In genomic region chr14:79161576-79161975, GRCh38 we compare ENCODE assay signal across 14 cellular contexts.
DNase-seq lines count a peak whose midpoint lies in the region; ATAC-seq and TF ChIP-seq lines count a peak whose summit lies in the region.
"Had no signal": no experiment of that assay in that cellular context is flagged by ENCODE, and none has a peak within 500 bp of the region (broad histone marks: within the 10 kb centered on the region; RNA-seq: fewer than 3 reads in every experiment).

No MANE protein-coding gene starts in this region.

- H4K5ac ChIP-seq in IMR-90 (ENCODE audit: low read depth, low read length): no peak overlapping the region

- POLR2A ChIA-PET in IMR-90 (lab: Charles Lee; ENCODE audit: unreplicated experiment): no interaction called here

- H2AFZ ChIP-seq in IMR-90 (replicated peaks; ENCODE audit: low read length, poor library complexity): no peak overlapping the region

- H3K27ac ChIP-seq in IMR-90 (ENCODE audit: insufficient read depth, low read length): no peak overlapping the region
- H3K27ac ChIP-seq: BLaER1 treated with 17β-estradiol and CSF1 and Interleukin-3, amounts not matched to agents 10 nM and 100 nM; colonic mucosa had no signal

- H2BK15ac ChIP-seq in IMR-90 (ENCODE audit: low read depth, low read length): no peak overlapping the region

- no peak overlapping the region for H2AK9ac ChIP-seq in IMR-90 (replicated peaks; ENCODE audit: low read depth, low read length, poor library complexity)

- H2BK20ac ChIP-seq in IMR-90 (ENCODE audit: low read depth, low read length): no peak overlapping the region

- H4K91ac ChIP-seq in IMR-90 (ENCODE audit: insufficient read depth, low read depth, low read length): no peak overlapping the region

- in situ Hi-C loops in IMR-90 (cut with MboI; ENCODE audit: low sequenced_read_pairs): no loop called here
- in situ Hi-C loops in T47D (cut with HindIII; ENCODE audit: low pct_unique_long_range_greater_than_20kb, low sequenced_read_pairs): no loop called here

- no peak overlapping the region for H3K4me2 ChIP-seq in IMR-90 (ENCODE audit: low read depth, low read length)
- H3K4me2 ChIP-seq: BLaER1 treated with 17β-estradiol and CSF1 and Interleukin-3, amounts not matched to agents 10 nM and 100 nM had no signal

- H2BK5ac ChIP-seq in IMR-90 (ENCODE audit: low read depth, low read length, poor library complexity, severe bottlenecking): no peak overlapping the region

- dilution Hi-C loops in IMR-90 (cut with HindIII; ENCODE audit: low sequenced_read_pairs, unreplicated experiment): no loop called here

- no peak overlapping the region for H3K9ac ChIP-seq in IMR-90 (ENCODE audit: low read depth, low read length)
- H3K9ac ChIP-seq: BLaER1 treated with 17β-estradiol and CSF1 and Interleukin-3, amounts not matched to agents 10 nM and 100 nM had no signal

- TF ChIP-seq CTCF in IMR-90 (conservative IDR thresholded peaks at IDR 0.05; ENCODE audit: low read depth, low read length): no peak

- TF ChIP-seq RAD21 in IMR-90 (IDR thresholded peaks at IDR 0.05; ENCODE audit: low read length): no peak

- no peak overlapping the region for H4K8ac ChIP-seq in IMR-90 (ENCODE audit: low read depth in 2 of 2, low read length in 2 of 2)

- H3K9me3 ChIP-seq in IMR-90 (ENCODE audit: control insufficient read depth, insufficient read depth, low read length): no peaks in the 10 kb centered on the region
- H3K9me3 ChIP-seq: BLaER1 treated with 17β-estradiol and CSF1 and Interleukin-3, amounts not matched to agents 10 nM and 100 nM; colonic mucosa had no signal

- no TSS peak for BruUV-seq in IMR-90 (replicated peaks; lab: Mats Ljungman, UMichigan)

- H3K36me3 ChIP-seq in IMR-90 (ENCODE audit: control insufficient read depth, insufficient read depth, low read length): no peaks in the 10 kb centered on the region
- H3K36me3 ChIP-seq: BLaER1 treated with 17β-estradiol and CSF1 and Interleukin-3, amounts not matched to agents 10 nM and 100 nM; colonic mucosa had no signal

- 51% methylated on average over 2 of the region's 7 CpGs; no CpG with 5 or more reads in 1 of the 2 experiments for WGBS in IMR-90 (ENCODE audit: extremely low coverage in 2 of 2, insufficient read length in 1 of 2), 2 experiments

- no peaks in the 10 kb centered on the region; the same call in 1 of the 2 replicates for H3K27me3 ChIP-seq in IMR-90 (ENCODE audit: control insufficient read depth, insufficient read depth, low read length)
- H3K27me3 ChIP-seq: BLaER1 treated with 17β-estradiol and CSF1 and Interleukin-3, amounts not matched to agents 10 nM and 100 nM; colonic mucosa had no signal

- ATAC-seq in IMR-90 (ENCODE audit: low read depth) (no peak; the same call in 1 of the 2 replicates), HG02759 (IDR thresholded peaks at IDR 0.05; ENCODE audit: unreplicated experiment) (no peak)
- ATAC-seq: natural killer cell had no signal

- peak; percentile 5 for DNase-seq in AG08396 (ENCODE audit: low spot score)
- peak; percentile 56 for DNase-seq in IMR-90
- DNase-seq in T47D (ENCODE audit: low read depth in 1 of 2, low spot score in 1 of 2): peak; percentile 18 to 58
- DNase-seq in kidney glomerular epithelial cell (lab: John Stamatoyannopoulos, UW): peak; percentile 17
- no peak for DNase-seq in T-helper 1 cell
- DNase-seq in activated T-cell treated with anti-CD3 and anti-CD28 coated beads for 4 hours: no peak
- DNase-seq in HuH-7 (ENCODE audit: low spot score): no peak
- DNase-seq: colonic mucosa; hypothalamus; natural killer cell; NCI-H146; stimulated activated CD4-positive, alpha-beta T cell treated with anti-CD3 and anti-CD28 coated beads, Interleukin-12 subunit alpha, Interleukin-12 subunit beta, amount 100 ng/mL, for 4 hours had no signal

- H3K4ac ChIP-seq in IMR-90 (ENCODE audit: low read depth, low read length): no peak overlapping the region

- no peak overlapping the region for H3K4me3 ChIP-seq in IMR-90 (ENCODE audit: insufficient read depth, low read depth, low read length)
- H3K4me3 ChIP-seq: BLaER1 treated with 17β-estradiol and CSF1 and Interleukin-3, amounts not matched to agents 10 nM and 100 nM; colonic mucosa had no signal

- no peaks in the 10 kb centered on the region for H3K79me1 ChIP-seq in IMR-90 (ENCODE audit: low read depth in 1 of 2, low read length in 2 of 2)

- H2AK5ac ChIP-seq in IMR-90 (ENCODE audit: low read depth, low read length): no peak overlapping the region

- TF ChIP-seq POLR2A in IMR-90 (IDR thresholded peaks at IDR 0.05; ENCODE audit: low read depth, low read length): no peak

- CTCF ChIA-PET in IMR-90 (lab: Yijun Ruan, JAX): no interaction called here

- intact Hi-C loops in IMR-90 (cut with micrococcal nuclease): no loop called here

- no peak overlapping the region for H2BK120ac ChIP-seq in IMR-90 (ENCODE audit: low read depth, low read length)

- no peaks in the 10 kb centered on the region for H4K20me1 ChIP-seq in IMR-90 (ENCODE audit: insufficient read depth, low read length)
- H4K20me1 ChIP-seq: BLaER1 treated with 17β-estradiol and CSF1 and Interleukin-3, amounts not matched to agents 10 nM and 100 nM had no signal

- H3K18ac ChIP-seq in IMR-90 (ENCODE audit: low read depth, low read length): no peak overlapping the region

- no peak overlapping the region for H3K23ac ChIP-seq in IMR-90 (ENCODE audit: low read depth, low read length)

- no peaks in the 10 kb centered on the region for H3K4me1 ChIP-seq in IMR-90 (ENCODE audit: control insufficient read depth, insufficient read depth, low read length)
- H3K4me1 ChIP-seq: BLaER1 treated with 17β-estradiol and CSF1 and Interleukin-3, amounts not matched to agents 10 nM and 100 nM; colonic mucosa had no signal

- no peak overlapping the region for H3K56ac ChIP-seq in IMR-90 (ENCODE audit: extremely low read depth, insufficient read depth, low read length)

- H3K14ac ChIP-seq in IMR-90 (replicated peaks; ENCODE audit: low read depth, low read length): no peak overlapping the region

- H3K9me1 ChIP-seq in IMR-90 (ENCODE audit: insufficient read depth, low read length): no peaks in the 10 kb centered on the region

TF ChIP-seq in IMR-90, 13 proteins besides CTCF, POLR2A, EP300 and RAD21:
- TF ChIP-seq USF2 (IDR thresholded peaks at IDR 0.05; ENCODE audit: low read depth, low read length): no peak

Comparison
In these comparisons a context has a peak if more than half of its experiments do, and no peak if none do; other contexts are left out.
1. DNase-seq: peak in AG08396 (single experiment), IMR-90 (single experiment), T47D (2 of 2) and kidney glomerular epithelial cell (single experiment); none in T-helper 1 cell (0 of 5), activated T-cell treated with anti-CD3 and anti-CD28 coated beads for 4 hours (single experiment) and HuH-7 (single experiment).